ENCODE assay signal across 18 cellular contexts in genomic region chr4:39062499-39062898, GRCh38. TPM values are rescaled to one million over a fixed set of nuclear protein-coding genes. Genes with fewer than 3 reads are reported as not detected.
DNase-seq lines count a peak whose midpoint lies in the region; ATAC-seq, FAIRE-seq and TF ChIP-seq lines count a peak whose summit lies in the region.
"Had no signal": no experiment of that assay in that cellular context is flagged by ENCODE, and none has a peak within 500 bp of the region (broad histone marks: within the 10 kb centered on the region; RNA-seq: fewer than 3 reads in every experiment).

No MANE protein-coding gene starts in this region.

- H3K27ac Mint-ChIP-seq in astrocyte (ENCODE audit: unreplicated experiment) = no peak overlapping the region
- no peak overlapping the region for H3K27ac Mint-ChIP-seq in mesothelial cell of epicardium
- H3K27ac Mint-ChIP-seq in activated T-helper 2 cell treated with anti-CD3 and anti-CD28 coated beads, Interferon-gamma antibody, Interleukin-2, Interleukin-4, amounts not matched to agents 10 μg/mL and 5 μg/mL and 100 μg/mL, durations not matched to agents 14 hours and 24 hours and 36 hours = no peak overlapping the region
- H3K27ac Mint-ChIP-seq: activated CD8-positive, alpha-beta memory T cell treated with anti-CD3 and anti-CD28 coated beads, Interleukin-2, amount 10 ng/mL, durations not matched to agents 7 days and 5 days; CD4-positive, alpha-beta T cell had no signal

- H3K4me1 ChIP-seq in HAP-1 (peaks cover 30% of the 10 kb centered on the region), astrocyte (ENCODE audit: insufficient read depth, low read length) (peaks cover 13% of the 10 kb centered on the region)

- H3K36me3 Mint-ChIP-seq in astrocyte (ENCODE audit: low read depth, unreplicated experiment) (no peaks in the 10 kb centered on the region), mesothelial cell of epicardium (no peaks in the 10 kb centered on the region)
- H3K36me3 Mint-ChIP-seq in activated T-helper 2 cell treated with anti-CD3 and anti-CD28 coated beads, Interferon-gamma antibody, Interleukin-2, Interleukin-4, amounts not matched to agents 10 μg/mL and 5 μg/mL and 100 μg/mL, durations not matched to agents 14 hours and 24 hours and 36 hours (ENCODE audit: low read depth) = peaks cover 3% of the 10 kb centered on the region

- H3K9me3 Mint-ChIP-seq in astrocyte (ENCODE audit: unreplicated experiment) (no peaks in the 10 kb centered on the region), mesothelial cell of epicardium (no peaks in the 10 kb centered on the region)
- H3K9me3 Mint-ChIP-seq in activated T-helper 2 cell treated with anti-CD3 and anti-CD28 coated beads, Interferon-gamma antibody, Interleukin-2, Interleukin-4, amounts not matched to agents 10 μg/mL and 5 μg/mL and 100 μg/mL, durations not matched to agents 14 hours and 24 hours and 36 hours = no peaks in the 10 kb centered on the region
- H3K9me3 Mint-ChIP-seq: CD4-positive, alpha-beta T cell; stimulated activated naive CD8-positive, alpha-beta T cell treated with anti-CD3 and anti-CD28 coated beads, Interleukin-15, amount 100 ng/mL, for 72 hours had no signal

- H3K9me3 ChIP-seq in HAP-1 (no peaks in the 10 kb centered on the region), astrocyte (ENCODE audit: insufficient read depth, low read depth, low read length) (no peaks in the 10 kb centered on the region)
- H3K9me3 ChIP-seq: vagina had no signal

- in situ Hi-C loops in HAP-1 (cut with MboI; ENCODE audit: low sequenced_read_pairs) = no loop called here

- H3K27me3 ChIP-seq in HAP-1 (ENCODE audit: low read depth) (no peaks in the 10 kb centered on the region), astrocyte (ENCODE audit: insufficient read depth, low read length) (no peaks in the 10 kb centered on the region)
- H3K27me3 ChIP-seq: vagina had no signal

- H3K79me2 ChIP-seq in astrocyte (ENCODE audit: insufficient read depth, low read length) = peaks cover 95% of the 10 kb centered on the region

- peaks cover 31% of the 10 kb centered on the region for H4K20me1 ChIP-seq in astrocyte (ENCODE audit: insufficient read depth, low read length)

- DNase-seq in HAP-1 (ENCODE audit: low spot score in 2 of 2) = no peak
- DNase-seq in astrocyte (ENCODE audit: low read depth) = no peak
- peak; percentile 57 for DNase-seq in left kidney (ENCODE audit: low read depth, low spot score)
- DNase-seq in glomerular visceral epithelial cell (ENCODE audit: extremely low spot score) = no peak
- DNase-seq in mesothelial cell of epicardium (ENCODE audit: low spot score in 2 of 2, unreplicated experiment in 2 of 2) = no peak
- no peak for DNase-seq in sciatic nerve (ENCODE audit: low spot score)
- no peak for DNase-seq in activated T-helper 2 cell treated with anti-CD3 and anti-CD28 coated beads, Interferon-gamma antibody, Interleukin-2, Interleukin-4, amounts not matched to agents 10 μg/mL and 5 μg/mL and 100 μg/mL, durations not matched to agents 14 hours and 24 hours and 36 hours (ENCODE audit: low spot score)
- DNase-seq: activated CD8-positive, alpha-beta memory T cell treated with anti-CD3 and anti-CD28 coated beads, Interleukin-2, amount 10 ng/mL, durations not matched to agents 7 days and 5 days; activated naive CD4-positive, alpha-beta T cell; CD4-positive, alpha-beta T cell; DND-41; NCI-H187; NCI-H524 treated with DMSO at 0.1 percent for 48 hours; PC-3; stimulated activated naive CD8-positive, alpha-beta T cell treated with anti-CD3 and anti-CD28 coated beads, Interleukin-15, amount 100 ng/mL, for 72 hours had no signal

- no peak overlapping the region for H3K9ac ChIP-seq in astrocyte (ENCODE audit: low read length)

- H2AFZ ChIP-seq in astrocyte (ENCODE audit: low read depth, low read length) = peak overlapping the region; percentile 14

- H3K4me1 Mint-ChIP-seq in astrocyte (ENCODE audit: low read depth, unreplicated experiment) (peaks cover 17% of the 10 kb centered on the region), mesothelial cell of epicardium (peaks cover 17% of the 10 kb centered on the region)
- peaks cover 21% of the 10 kb centered on the region for H3K4me1 Mint-ChIP-seq in activated T-helper 2 cell treated with anti-CD3 and anti-CD28 coated beads, Interferon-gamma antibody, Interleukin-2, Interleukin-4, amounts not matched to agents 10 μg/mL and 5 μg/mL and 100 μg/mL, durations not matched to agents 14 hours and 24 hours and 36 hours (ENCODE audit: low read depth)

- peak overlapping the region; percentile 51 for H3K4me2 ChIP-seq in astrocyte (ENCODE audit: low read length)

- H3K27me3 Mint-ChIP-seq in astrocyte (ENCODE audit: low read depth, unreplicated experiment) (no peaks in the 10 kb centered on the region), mesothelial cell of epicardium (ENCODE audit: low read depth) (no peaks in the 10 kb centered on the region)
- no peaks in the 10 kb centered on the region for H3K27me3 Mint-ChIP-seq in activated T-helper 2 cell treated with anti-CD3 and anti-CD28 coated beads, Interferon-gamma antibody, Interleukin-2, Interleukin-4, amounts not matched to agents 10 μg/mL and 5 μg/mL and 100 μg/mL, durations not matched to agents 14 hours and 24 hours and 36 hours (ENCODE audit: low read depth)
- H3K27me3 Mint-ChIP-seq: activated CD8-positive, alpha-beta memory T cell treated with anti-CD3 and anti-CD28 coated beads, Interleukin-2, amount 10 ng/mL, durations not matched to agents 7 days and 5 days; CD4-positive, alpha-beta T cell; progenitor cell of endocrine pancreas; stimulated activated naive CD8-positive, alpha-beta T cell treated with anti-CD3 and anti-CD28 coated beads, Interleukin-15, amount 100 ng/mL, for 72 hours had no signal

- FAIRE-seq in astrocyte (lab: Jason Lieb, UNC) = no peak

- H3K4me3 ChIP-seq in HAP-1 = peak overlapping the region; percentile 11
- no peak overlapping the region for H3K4me3 ChIP-seq in astrocyte (ENCODE audit: insufficient read depth, low read depth, low read length)
- H3K4me3 ChIP-seq: vagina had no signal

- H3K4me3 Mint-ChIP-seq in astrocyte (ENCODE audit: unreplicated experiment) (no peak overlapping the region), mesothelial cell of epicardium (no peak overlapping the region)
- H3K4me3 Mint-ChIP-seq in activated T-helper 2 cell treated with anti-CD3 and anti-CD28 coated beads, Interferon-gamma antibody, Interleukin-2, Interleukin-4, amounts not matched to agents 10 μg/mL and 5 μg/mL and 100 μg/mL, durations not matched to agents 14 hours and 24 hours and 36 hours (ENCODE audit: low read depth) = no peak overlapping the region
- H3K4me3 Mint-ChIP-seq: activated CD8-positive, alpha-beta memory T cell treated with anti-CD3 and anti-CD28 coated beads, Interleukin-2, amount 10 ng/mL, durations not matched to agents 7 days and 5 days; CD4-positive, alpha-beta T cell; stimulated activated naive CD8-positive, alpha-beta T cell treated with anti-CD3 and anti-CD28 coated beads, Interleukin-15, amount 100 ng/mL, for 72 hours had no signal

- no peak overlapping the region for H3K27ac ChIP-seq in astrocyte (ENCODE audit: low read depth, low read length)
- H3K27ac ChIP-seq: HL-60, vagina had no signal

- TF ChIP-seq CTCF in astrocyte (IDR thresholded peaks at IDR 0.05; ENCODE audit: insufficient read depth, low read depth, low read length) (no peak), mesothelial cell of epicardium (IDR thresholded peaks at IDR 0.05; ENCODE audit: unreplicated experiment) (no peak)

- intact Hi-C loops in sciatic nerve (cut with DNase I) = no loop called here
- intact Hi-C loops in activated T-helper 2 cell treated with anti-CD3 and anti-CD28 coated beads, Interferon-gamma antibody, Interleukin-2, Interleukin-4, amounts not matched to agents 10 μg/mL and 5 μg/mL and 100 μg/mL, durations not matched to agents 14 hours and 24 hours and 36 hours (cut with micrococcal nuclease) = no loop called here

- H3K36me3 ChIP-seq in HAP-1 (replicated peaks) = no peaks in the 10 kb centered on the region
- H3K36me3 ChIP-seq in astrocyte (ENCODE audit: insufficient read depth, low read length) = no peaks in the 10 kb centered on the region
- H3K36me3 ChIP-seq: vagina had no signal

- no peak for ATAC-seq in sciatic nerve
- ATAC-seq: activated CD8-positive, alpha-beta memory T cell treated with anti-CD3 and anti-CD28 coated beads, Interleukin-2, amount 10 ng/mL, durations not matched to agents 7 days and 5 days; PC-3; stimulated activated naive CD8-positive, alpha-beta T cell treated with anti-CD3 and anti-CD28 coated beads, Interleukin-15, amount 100 ng/mL, for 72 hours had no signal

RNA-seq across cellular contexts. Expression of gene KLHL5, which starts 0.5 kb away (rescaled TPM):
- 67.5 and 70.8 TPM in 2 replicates for total RNA-seq in astrocyte
- 27.9 to 34.7 TPM (median 30.5 TPM) in 3 replicates for total RNA-seq in mesothelial cell of epicardium
- 48.2 TPM for total RNA-seq in sciatic nerve
- 30.1 and 32.2 TPM in 2 replicates for total RNA-seq in activated T-helper 2 cell treated with anti-CD3 and anti-CD28 coated beads, Interferon-gamma antibody, Interleukin-2, Interleukin-4, amounts not matched to agents 10 μg/mL and 5 μg/mL and 100 μg/mL, durations not matched to agents 14 hours and 24 hours and 36 hours

RNA-seq across cellular contexts. Expression of gene TMEM156, which starts 30.3 kb away (rescaled TPM):
- total RNA-seq in astrocyte (0.59 and 1.1 TPM in 2 replicates), mesothelial cell of epicardium (not detected in 3 replicates), sciatic nerve (0.62 TPM)
- total RNA-seq in activated T-helper 2 cell treated with anti-CD3 and anti-CD28 coated beads, Interferon-gamma antibody, Interleukin-2, Interleukin-4, amounts not matched to agents 10 μg/mL and 5 μg/mL and 100 μg/mL, durations not matched to agents 14 hours and 24 hours and 36 hours = 17.6 and 17.8 TPM in 2 replicates
- total RNA-seq: progenitor cell of endocrine pancreas, vagina had no signal
